10 cellular contexts compared by ENCODE assay signal in the genomic region with DNA sequence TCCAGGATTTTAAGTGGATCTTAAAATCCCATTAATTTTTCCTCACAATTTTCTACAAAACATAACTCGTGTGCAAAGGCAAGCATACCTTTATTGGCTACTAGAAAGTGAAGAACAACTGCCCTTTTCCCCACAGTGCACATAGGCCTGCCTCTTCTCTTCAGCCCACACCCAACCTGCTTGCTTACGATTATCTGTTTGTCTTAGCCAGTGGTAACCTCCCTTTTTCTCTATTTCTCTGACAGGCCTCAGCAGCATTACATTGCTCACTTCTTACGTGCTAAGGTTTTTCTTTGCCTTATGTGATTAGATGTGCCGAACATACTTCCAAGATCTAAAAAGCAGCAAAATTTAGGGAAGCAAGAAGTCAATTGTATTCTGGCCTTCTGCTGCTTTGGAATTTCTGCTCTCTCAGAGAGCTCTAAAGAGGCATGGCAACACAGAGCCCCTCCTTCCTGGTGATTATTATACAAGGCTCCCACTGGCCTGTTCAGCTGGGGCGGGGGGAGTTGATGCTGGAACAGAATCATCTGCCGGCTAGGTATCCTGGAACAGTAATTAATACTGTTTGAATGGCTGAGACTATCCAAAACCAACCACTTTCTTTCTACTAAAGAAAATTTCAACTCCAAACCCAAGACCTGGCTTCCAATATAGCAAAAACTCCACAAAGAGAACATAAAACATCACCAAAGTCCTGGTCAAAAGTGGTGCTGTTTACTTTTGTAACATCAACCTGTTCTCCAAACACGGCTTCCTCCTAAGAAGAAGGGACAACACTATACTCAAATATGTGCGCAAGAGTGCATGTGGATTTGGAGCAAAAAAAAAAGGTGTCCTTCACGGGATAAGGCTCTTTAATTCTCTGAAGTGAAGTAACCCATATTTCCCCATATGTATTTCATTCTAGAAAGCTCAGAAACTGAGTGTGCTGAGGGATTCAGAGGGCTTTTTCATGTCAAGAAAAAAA. TPM values are rescaled to one million over a fixed set of nuclear protein-coding genes. Genes with fewer than 3 reads are reported as not detected.
DNase-seq lines count a peak whose midpoint lies in the region; ATAC-seq and TF ChIP-seq lines count a peak whose summit lies in the region.
"Had no signal": no experiment of that assay in that cellular context is flagged by ENCODE, and none has a peak within 500 bp of the region (broad histone marks: within the 10 kb centered on the region; RNA-seq: fewer than 3 reads in every experiment).

No MANE protein-coding gene starts in this region.

- H4K20me1 ChIP-seq in HCT116 (ENCODE audit: insufficient read depth), result peaks cover 18% of the 10 kb centered on the region; the same call in 1 of the 2 replicates

- no peaks in the 10 kb centered on the region for H3K36me3 Mint-ChIP-seq in WTC11

- no peak overlapping the region for H3K9ac ChIP-seq in HCT116 (ENCODE audit: low read length)

- H3K4me2 ChIP-seq in HCT116 (ENCODE audit: low read length), result no peak overlapping the region

- no peaks in the 10 kb centered on the region for H3K9me2 ChIP-seq in HCT116 (ENCODE audit: insufficient read depth)

- RAD21 ChIA-PET in HCT116 (lab: Charles Lee; ENCODE audit: low non-redundant PET in 1 of 2, low total read pairs in 2 of 2, uncharacterized antibody in 2 of 2, unreplicated experiment in 2 of 2), result no interaction called here

- H3K27me3 ChIP-seq in HCT116 (ENCODE audit: insufficient read depth, low read length) (no peaks in the 10 kb centered on the region), gastrocnemius medialis (no peaks in the 10 kb centered on the region)

- CTCF ChIA-PET in HCT116 (lab: Charles Lee), result interaction anchor here (1.6 kb wide), 1 partner anchor 10 kb away, joined by 6 read pairs; no protein-coding TSS in a partner anchor
- CTCF ChIA-PET in WTC11 (lab: Charles Lee), result interaction anchor here (0.6 to 1.3 kb wide), 5 partner anchors 12 to 262 kb away, joined by 3 to 5 read pairs (median 3); no protein-coding TSS in a partner anchor

- H3K4me3 ChIP-seq in HCT116 (replicated peaks in 1 of 2; ENCODE audit: low read depth in 1 of 2, low read length in 2 of 2), result no peak overlapping the region
- H3K4me3 ChIP-seq in gastrocnemius medialis, result no peak overlapping the region

- in situ Hi-C loops in gastrocnemius medialis (cut with MboI; ENCODE audit: low sequenced_read_pairs in 4 of 4), result no loop called here

- H3K4me1 Mint-ChIP-seq in WTC11, result peaks cover 82% of the 10 kb centered on the region

- no peaks in the 10 kb centered on the region for H3K27me3 Mint-ChIP-seq in WTC11 (ENCODE audit: low read depth)
- H3K27me3 Mint-ChIP-seq: naive thymus-derived CD4-positive, alpha-beta T cell had no signal

- H3K27ac ChIP-seq in HCT116 (ENCODE audit: low read depth, low read length) (no peak overlapping the region), gastrocnemius medialis (peak overlapping the region; percentile 67 to 99 (median 98))

- H3K4me3 Mint-ChIP-seq in WTC11, result no peak overlapping the region
- H3K4me3 Mint-ChIP-seq: naive thymus-derived CD4-positive, alpha-beta T cell had no signal

- no TSS peak for BruUV-seq in HCT116 (replicated peaks; lab: Mats Ljungman, UMichigan)

- POLR2A ChIA-PET in HCT116 (lab: Charles Lee) (interaction anchor here (0.8 kb wide), 1 partner anchor 21 kb away, joined by 5 read pairs; no protein-coding TSS in a partner anchor), WTC11 (lab: Charles Lee) (interaction anchor here (0.6 kb wide), 1 partner anchor 121 kb away, joined by 3 read pairs; no protein-coding TSS in a partner anchor)

- intact Hi-C loops in HCT116 (cut with micrococcal nuclease) (no loop called here), gastrocnemius medialis (cut with DNase I; ENCODE audit: low total_unique reads) (no loop called here)

- DNase-seq in HCT116 (ENCODE audit: low read depth, low spot score), result no peak
- DNase-seq in WTC11 (ENCODE audit: low spot score), result no peak
- DNase-seq in iPS-NIHi7 (ENCODE audit: extremely low spot score), result peak; percentile 27
- DNase-seq in gastrocnemius medialis, result no peak
- DNase-seq in KG1 (lab: John Stamatoyannopoulos, UW), result no peak
- no peak for DNase-seq in SK-N-DZ (ENCODE audit: low spot score)
- no peak for DNase-seq in epidermal melanocyte (ENCODE audit: insufficient read length, low spot score)
- DNase-seq: MM.1S; naive thymus-derived CD4-positive, alpha-beta T cell had no signal

- TF ChIP-seq CTCF in HCT116 (IDR thresholded peaks at IDR 0.05 in 2 of 3, conservative IDR thresholded peaks at IDR 0.05 in 1 of 3; ENCODE audit: borderline replicate concordance in 1 of 3, insufficient read depth in 1 of 3, low read depth in 2 of 3, low read length in 2 of 3) (no peak), WTC11 (IDR thresholded peaks at IDR 0.05) (no peak), gastrocnemius medialis (IDR thresholded peaks at IDR 0.05 in 4 of 5, conservative IDR thresholded peaks at IDR 0.05 in 1 of 5) (no peak)

- TF ChIP-seq POLR2A in HCT116 (IDR thresholded peaks at IDR 0.05; ENCODE audit: borderline replicate concordance, extremely low read depth, insufficient read depth, insufficient read length) (no peak), gastrocnemius medialis (IDR thresholded peaks at IDR 0.05) (no peak)

- H3K4me1 ChIP-seq in HCT116 (ENCODE audit: control insufficient read depth in 1 of 2, insufficient read depth in 2 of 2, low read length in 2 of 2), result peaks cover 32 to 46% of the 10 kb centered on the region in 2 experiments
- peaks cover 58 to 69% of the 10 kb centered on the region in 2 donors for H3K4me1 ChIP-seq in gastrocnemius medialis

- H3K9me3 ChIP-seq in HCT116 (ENCODE audit: control insufficient read depth in 1 of 2, insufficient read depth in 1 of 2, low read depth in 1 of 2, low read length in 2 of 2), result no peaks in the 10 kb centered on the region
- no peaks in the 10 kb centered on the region for H3K9me3 ChIP-seq in gastrocnemius medialis

- H3K27ac Mint-ChIP-seq in WTC11, result peak overlapping the region; percentile 28
- H3K27ac Mint-ChIP-seq: naive thymus-derived CD4-positive, alpha-beta T cell had no signal

- no peak for TF ChIP-seq RAD21 in HCT116 (IDR thresholded peaks at IDR 0.05; ENCODE audit: low read depth)

- H3K36me3 ChIP-seq in HCT116 (ENCODE audit: control insufficient read depth in 1 of 2, insufficient read depth in 2 of 2, low read length in 2 of 2) (no peaks in the 10 kb centered on the region), gastrocnemius medialis (no peaks in the 10 kb centered on the region)

- no peaks in the 10 kb centered on the region for H3K9me3 Mint-ChIP-seq in WTC11
- H3K9me3 Mint-ChIP-seq: naive thymus-derived CD4-positive, alpha-beta T cell had no signal

- peak; percentile 33; the same call in 1 of the 2 replicates for ATAC-seq in HCT116
- ATAC-seq in WTC11, result peak; percentile 75
- ATAC-seq in gastrocnemius medialis, result peak in 1 of 2 donors; percentile 25
- ATAC-seq in GM18907 (IDR thresholded peaks at IDR 0.05; ENCODE audit: unreplicated experiment), result no peak
- ATAC-seq: naive thymus-derived CD4-positive, alpha-beta T cell had no signal

- peaks cover 99% of the 10 kb centered on the region for H3K79me2 ChIP-seq in HCT116 (ENCODE audit: insufficient read depth, low read length)

- H2AFZ ChIP-seq in HCT116 (ENCODE audit: low read depth, low read length, poor library complexity, severe bottlenecking), result no peak overlapping the region

TF ChIP-seq in HCT116, 20 proteins besides CTCF, POLR2A, EP300 and RAD21:
- TF ChIP-seq POLR2AphosphoS5 (IDR thresholded peaks at IDR 0.05; ENCODE audit: low read depth, low read length) (no peak), YY1 (IDR thresholded peaks at IDR 0.05; ENCODE audit: extremely low read depth, insufficient replicate concordance, low read depth, low read length) (no peak), CEBPB (IDR thresholded peaks at IDR 0.05; ENCODE audit: low read depth) (no peak), ZFX (IDR thresholded peaks at IDR 0.05) (no peak), FOSL1 (IDR thresholded peaks at IDR 0.05; ENCODE audit: low read depth) (no peak), SIN3A (IDR thresholded peaks at IDR 0.05; ENCODE audit: low read depth) (no peak), EGR1 (IDR thresholded peaks at IDR 0.05; ENCODE audit: low read depth) (no peak), JUND (IDR thresholded peaks at IDR 0.05) (no peak), EZH2 (IDR thresholded peaks at IDR 0.05) (no peak), CBX3 (IDR thresholded peaks at IDR 0.05; ENCODE audit: low read depth) (no peak), ELF1 (IDR thresholded peaks at IDR 0.05; ENCODE audit: borderline replicate concordance, low read depth) (no peak), SRF (IDR thresholded peaks at IDR 0.05; ENCODE audit: low read depth) (no peak)
- TF ChIP-seq, protein P1, sequence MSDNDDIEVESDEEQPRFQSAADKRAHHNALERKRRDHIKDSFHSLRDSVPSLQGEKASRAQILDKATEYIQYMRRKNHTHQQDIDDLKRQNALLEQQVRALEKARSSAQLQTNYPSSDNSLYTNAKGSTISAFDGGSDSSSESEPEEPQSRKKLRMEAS (IDR thresholded peaks at IDR 0.05), result no peak

TF ChIP-seq in WTC11, 78 proteins besides CTCF, POLR2A, EP300 and RAD21 (continues in another document):
- TF ChIP-seq RORB (CRISPR knock-in tag; IDR thresholded peaks at IDR 0.05) (no peak), MXD4 (CRISPR knock-in tag; IDR thresholded peaks at IDR 0.05; ENCODE audit: borderline replicate concordance) (no peak), TP53 (CRISPR knock-in tag; IDR thresholded peaks at IDR 0.05) (no peak), EMX1 (CRISPR knock-in tag; IDR thresholded peaks at IDR 0.05) (no peak), RELA (CRISPR knock-in tag; IDR thresholded peaks at IDR 0.05; ENCODE audit: borderline replicate concordance) (no peak), SP1 (CRISPR knock-in tag; conservative IDR thresholded peaks at IDR 0.05) (no peak)

RNA-seq across cellular contexts. Expression of a gene that starts 6.8 kb away (rescaled TPM):
- total RNA-seq in HCT116 (2021; ENCODE audit: unreplicated experiment) (92.5 TPM), WTC11 (2021) (62.4 to 71.5 TPM (median 69.4 TPM) in 3 replicates), gastrocnemius medialis (10 to 100 TPM; 27.6 to 75.2 (median 56.4) TPM)
- polyA plus RNA-seq in HCT116 (2012), result 39.5 and 44.4 TPM in 2 replicates
- 47.7 and 55.0 TPM in 2 replicates for polyA plus RNA-seq in SK-N-DZ (2014; cell fraction: cytosol; rRNA removed)
- 15.2 and 18.9 TPM in 2 replicates for polyA plus RNA-seq in SK-N-DZ (2014; cell fraction: nucleus; rRNA removed)
